In the genomic region with DNA sequence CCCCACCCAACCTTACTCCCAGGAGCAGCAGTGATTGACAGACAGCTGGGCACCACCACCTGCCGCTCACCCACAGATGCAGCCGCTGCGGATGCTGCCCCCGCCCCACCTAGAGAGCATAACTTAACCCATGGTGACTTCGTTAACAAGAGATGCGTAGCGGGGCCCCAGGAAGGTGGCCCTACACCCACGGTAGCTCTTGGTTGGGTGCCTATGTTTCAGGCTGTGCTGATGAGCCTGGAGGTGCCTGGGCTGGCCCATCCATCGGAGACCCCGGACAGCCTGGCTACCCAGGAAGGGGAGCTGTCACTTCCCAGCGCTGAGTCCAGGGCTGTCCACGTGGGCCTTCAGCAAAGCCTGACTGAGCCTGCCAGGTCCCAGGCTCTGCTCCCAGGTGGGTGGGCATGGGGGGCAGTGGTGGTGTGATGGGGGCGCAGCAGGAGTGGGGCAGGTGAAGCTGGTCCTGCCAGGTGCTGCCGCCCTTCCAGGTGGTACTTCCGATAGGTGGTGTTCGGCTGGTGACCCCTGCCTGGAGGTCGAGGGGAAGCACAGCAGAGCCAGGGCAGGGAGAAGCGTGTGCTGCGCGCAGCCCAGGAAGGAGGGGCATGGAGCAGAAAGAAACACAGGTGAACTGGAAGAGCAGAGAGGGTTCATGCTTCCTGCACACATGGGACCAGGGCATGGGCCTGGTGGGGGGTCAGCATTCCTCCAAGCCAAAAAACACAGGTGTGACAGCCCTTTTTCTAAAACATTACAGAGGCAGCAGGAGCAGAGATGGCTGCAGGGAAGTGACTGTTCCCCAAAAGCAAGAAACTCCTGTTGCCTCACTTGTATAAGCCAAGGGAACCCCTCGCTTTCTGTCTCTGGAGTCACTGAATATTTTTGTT, we compare ENCODE assay signal across 15 cellular contexts. TPM values are rescaled to one million over a fixed set of nuclear protein-coding genes. Genes with fewer than 3 reads are reported as not detected.
A peak's percentile ranks its signal among the peaks of the same experiment; 100 is the strongest.
DNase-seq lines count a peak whose midpoint lies in the region; TF ChIP-seq lines count a peak whose summit lies in the region.
"Had no signal": no experiment of that assay in that cellular context is flagged by ENCODE, and none has a peak within 500 bp of the region (broad histone marks: within the 10 kb centered on the region; RNA-seq: fewer than 3 reads in every experiment).

No MANE protein-coding gene starts in this region.

- peaks cover 0 to 3% (median 0%) of the 10 kb centered on the region in 7 donors for H3K9me3 Mint-ChIP-seq in CD14-positive monocyte

- no peak for TF ChIP-seq CTCF in CD14-positive monocyte (IDR thresholded peaks at IDR 0.05)
- no peak for TF ChIP-seq CTCF in HEK293 (tag by site-specific recombination; IDR thresholded peaks at IDR 0.05)
- no peak for TF ChIP-seq CTCF in coronary artery (IDR thresholded peaks at IDR 0.05)

- peaks cover 36% of the 10 kb centered on the region for H3K4me1 ChIP-seq in HEK293 (ENCODE audit: control insufficient read depth, insufficient read depth, low read length)

- peak overlapping the region in 4 of 7 donors; percentile 11 to 45 (median 36) for H3K27ac Mint-ChIP-seq in CD14-positive monocyte

- H3K4me3 Mint-ChIP-seq in CD14-positive monocyte: peak overlapping the region in 1 of 2 donors; percentile 47
- H3K4me3 Mint-ChIP-seq: IgD-negative memory B cell, naive B cell had no signal

- H3K36me3 Mint-ChIP-seq in CD14-positive monocyte: peaks cover 3 to 5% of the 10 kb centered on the region in 2 donors

- CTCF ChIA-PET in HEK293 (lab: Yijun Ruan, JAX): interaction anchor here (0.7 to 2.3 kb wide), 5 partner anchors 10 to 57 kb away, joined by 3 to 14 read pairs (median 4); a partner anchor contains a TSS

- H3K27ac ChIP-seq in HEK293 (ENCODE audit: extremely low read depth, low read depth, low read length) (peak overlapping the region; percentile 39; the same call in 1 of the 2 replicates), coronary artery (peak overlapping the region in 1 of 2 donors; percentile 92)

- DNase-seq in CD14-positive monocyte (ENCODE audit: low spot score): no peak
- peak; percentile 1 for DNase-seq in coronary artery (ENCODE audit: low spot score)
- peak; percentile 76 for DNase-seq in myocyte (ENCODE audit: low read depth)
- DNase-seq in stimulated activated CD4-positive, alpha-beta T cell treated with anti-CD3 and anti-CD28 coated beads, Interleukin-4, amount 100 ng/mL, for 1 hour: no peak
- DNase-seq in NCI-H146 (lab: John Stamatoyannopoulos, UW): no peak
- no peak for DNase-seq in ecto neural progenitor cell (ENCODE audit: low spot score)
- DNase-seq in NK-92 (lab: John Stamatoyannopoulos, UW; ENCODE audit: unreplicated experiment): no peak
- DNase-seq: activated gamma-delta T cell; kidney glomerular epithelial cell; naive B cell; NCI-H1105; psoas muscle; stimulated activated CD8-positive, alpha-beta memory T cell treated with anti-CD3 and anti-CD28 coated beads, Interleukin-4, amount 100 ng/mL, for 48 hours had no signal

- H3K9me3 ChIP-seq in HEK293 (ENCODE audit: control insufficient read depth, insufficient read depth, low read depth, low read length): no peaks in the 10 kb centered on the region
- H3K9me3 ChIP-seq: psoas muscle had no signal

- peaks cover 2 to 10% (median 9%) of the 10 kb centered on the region in 3 donors for H3K27me3 Mint-ChIP-seq in CD14-positive monocyte (ENCODE audit: low read depth in 3 of 3)
- H3K27me3 Mint-ChIP-seq: IgD-negative memory B cell, naive B cell had no signal

- peaks cover 24% of the 10 kb centered on the region for H3K4me1 Mint-ChIP-seq in CD14-positive monocyte

- peaks cover 0 to 22% of the 10 kb centered on the region in 2 experiments; a peak in 1 of 3 replicates for H3K36me3 ChIP-seq in HEK293 (ENCODE audit: control insufficient read depth in 2 of 2, insufficient read depth in 1 of 2, low read length in 2 of 2)

- H3K4me3 ChIP-seq in HEK293 (ENCODE audit: low read depth, low read length): no peak overlapping the region
- H3K4me3 ChIP-seq in coronary artery: no peak overlapping the region
- H3K4me3 ChIP-seq: psoas muscle had no signal

- POLR2A ChIA-PET in HEK293 (lab: Yijun Ruan, JAX): interaction anchor here (1.2 to 4.2 kb wide), 4 partner anchors 8 to 31 kb away, joined by 3 to 18 read pairs (median 10); no protein-coding TSS in a partner anchor

- intact Hi-C loops in CD14-positive monocyte (cut with micrococcal nuclease): no loop called here

TF ChIP-seq in HEK293, 187 proteins besides CTCF, POLR2A, EP300 and RAD21 (continues in another document):
- TF ChIP-seq, protein P1, sequence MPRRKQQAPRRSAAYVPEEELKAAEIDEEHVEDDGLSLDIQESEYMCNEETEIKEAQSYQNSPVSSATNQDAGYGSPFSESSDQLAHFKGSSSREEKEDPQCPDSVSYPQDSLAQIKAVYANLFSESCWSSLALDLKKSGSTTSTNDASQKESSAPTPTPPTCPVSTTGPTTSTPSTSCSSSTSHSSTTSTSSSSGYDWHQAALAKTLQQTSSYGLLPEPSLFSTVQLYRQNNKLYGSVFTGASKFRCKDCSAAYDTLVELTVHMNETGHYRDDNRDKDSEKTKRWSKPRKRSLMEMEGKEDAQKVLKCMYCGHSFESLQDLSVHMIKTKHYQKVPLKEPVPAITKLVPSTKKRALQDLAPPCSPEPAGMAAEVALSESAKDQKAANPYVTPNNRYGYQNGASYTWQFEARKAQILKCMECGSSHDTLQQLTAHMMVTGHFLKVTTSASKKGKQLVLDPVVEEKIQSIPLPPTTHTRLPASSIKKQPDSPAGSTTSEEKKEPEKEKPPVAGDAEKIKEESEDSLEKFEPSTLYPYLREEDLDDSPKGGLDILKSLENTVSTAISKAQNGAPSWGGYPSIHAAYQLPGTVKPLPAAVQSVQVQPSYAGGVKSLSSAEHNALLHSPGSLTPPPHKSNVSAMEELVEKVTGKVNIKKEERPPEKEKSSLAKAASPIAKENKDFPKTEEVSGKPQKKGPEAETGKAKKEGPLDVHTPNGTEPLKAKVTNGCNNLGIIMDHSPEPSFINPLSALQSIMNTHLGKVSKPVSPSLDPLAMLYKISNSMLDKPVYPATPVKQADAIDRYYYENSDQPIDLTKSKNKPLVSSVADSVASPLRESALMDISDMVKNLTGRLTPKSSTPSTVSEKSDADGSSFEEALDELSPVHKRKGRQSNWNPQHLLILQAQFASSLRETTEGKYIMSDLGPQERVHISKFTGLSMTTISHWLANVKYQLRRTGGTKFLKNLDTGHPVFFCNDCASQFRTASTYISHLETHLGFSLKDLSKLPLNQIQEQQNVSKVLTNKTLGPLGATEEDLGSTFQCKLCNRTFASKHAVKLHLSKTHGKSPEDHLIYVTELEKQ (tag by site-specific recombination; IDR thresholded peaks at IDR 0.05; ENCODE audit: borderline replicate concordance): no peak
- TF ChIP-seq SCRT1 (tag by site-specific recombination; IDR thresholded peaks at IDR 0.05; ENCODE audit: borderline replicate concordance) (no peak), ZNF292 (tag by site-specific recombination; IDR thresholded peaks at IDR 0.05; ENCODE audit: borderline replicate concordance, low read depth) (no peak), ZNF521 (tag by site-specific recombination; IDR thresholded peaks at IDR 0.05) (no peak), ZBTB21 (tag by site-specific recombination; IDR thresholded peaks at IDR 0.05) (no peak)
- TF ChIP-seq, protein P2, sequence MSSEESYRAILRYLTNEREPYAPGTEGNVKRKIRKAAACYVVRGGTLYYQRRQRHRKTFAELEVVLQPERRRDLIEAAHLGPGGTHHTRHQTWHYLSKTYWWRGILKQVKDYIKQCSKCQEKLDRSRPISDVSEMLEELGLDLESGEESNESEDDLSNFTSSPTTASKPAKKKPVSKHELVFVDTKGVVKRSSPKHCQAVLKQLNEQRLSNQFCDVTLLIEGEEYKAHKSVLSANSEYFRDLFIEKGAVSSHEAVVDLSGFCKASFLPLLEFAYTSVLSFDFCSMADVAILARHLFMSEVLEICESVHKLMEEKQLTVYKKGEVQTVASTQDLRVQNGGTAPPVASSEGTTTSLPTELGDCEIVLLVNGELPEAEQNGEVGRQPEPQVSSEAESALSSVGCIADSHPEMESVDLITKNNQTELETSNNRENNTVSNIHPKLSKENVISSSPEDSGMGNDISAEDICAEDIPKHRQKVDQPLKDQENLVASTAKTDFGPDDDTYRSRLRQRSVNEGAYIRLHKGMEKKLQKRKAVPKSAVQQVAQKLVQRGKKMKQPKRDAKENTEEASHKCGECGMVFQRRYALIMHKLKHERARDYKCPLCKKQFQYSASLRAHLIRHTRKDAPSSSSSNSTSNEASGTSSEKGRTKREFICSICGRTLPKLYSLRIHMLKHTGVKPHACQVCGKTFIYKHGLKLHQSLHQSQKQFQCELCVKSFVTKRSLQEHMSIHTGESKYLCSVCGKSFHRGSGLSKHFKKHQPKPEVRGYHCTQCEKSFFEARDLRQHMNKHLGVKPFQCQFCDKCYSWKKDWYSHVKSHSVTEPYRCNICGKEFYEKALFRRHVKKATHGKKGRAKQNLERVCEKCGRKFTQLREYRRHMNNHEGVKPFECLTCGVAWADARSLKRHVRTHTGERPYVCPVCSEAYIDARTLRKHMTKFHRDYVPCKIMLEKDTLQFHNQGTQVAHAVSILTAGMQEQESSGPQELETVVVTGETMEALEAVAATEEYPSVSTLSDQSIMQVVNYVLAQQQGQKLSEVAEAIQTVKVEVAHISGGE (tag by site-specific recombination; conservative IDR thresholded peaks at IDR 0.05; ENCODE audit: low read depth): no peak
- TF ChIP-seq, protein P3, sequence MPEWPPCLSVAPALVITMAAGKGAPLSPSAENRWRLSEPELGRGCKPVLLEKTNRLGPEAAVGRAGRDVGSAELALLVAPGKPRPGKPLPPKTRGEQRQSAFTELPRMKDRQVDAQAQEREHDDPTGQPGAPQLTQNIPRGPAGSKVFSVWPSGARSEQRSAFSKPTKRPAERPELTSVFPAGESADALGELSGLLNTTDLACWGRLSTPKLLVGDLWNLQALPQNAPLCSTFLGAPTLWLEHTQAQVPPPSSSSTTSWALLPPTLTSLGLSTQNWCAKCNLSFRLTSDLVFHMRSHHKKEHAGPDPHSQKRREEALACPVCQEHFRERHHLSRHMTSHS (tag by site-specific recombination; IDR thresholded peaks at IDR 0.05): no peak

RNA-seq across cellular contexts. Expression of a gene that starts 56.9 kb away (rescaled TPM):
- polyA plus RNA-seq in CD14-positive monocyte: 1 to 10 TPM in 1 of 2 donors, under 1 TPM in 1; 0.82 to 1.6 TPM
- total RNA-seq in myocyte: 11.4 and 14.2 TPM in 2 replicates
- 18.1 TPM for polyA plus RNA-seq in myocyte (2012)

Comparison
In these comparisons a context has a peak if more than half of its experiments do, and no peak if none do; other contexts are left out.
1. DNase-seq: peak in coronary artery (single experiment) and myocyte (single experiment); none in CD14-positive monocyte (single experiment), stimulated activated CD4-positive, alpha-beta T cell treated with anti-CD3 and anti-CD28 coated beads, Interleukin-4, amount 100 ng/mL, for 1 hour (single experiment), NCI-H146 (single experiment), ecto neural progenitor cell (single experiment) and NK-92 (single experiment).